In genomic region chr2:105631011-105631410, GRCh38 we compare ENCODE assay signal across 28 cellular contexts.
"Had no signal": no experiment of that assay in that cellular context is flagged by ENCODE, and none has a peak within 500 bp of the region (broad histone marks: within the 10 kb centered on the region; RNA-seq: fewer than 3 reads in every experiment).

No MANE protein-coding gene starts in this region.

- H3K36me3 Mint-ChIP-seq: activated naive CD4-positive, alpha-beta T cell treated with anti-CD3 and anti-CD28 coated beads, Interleukin-2, amount 10 ng/mL, durations not matched to agents 7 days and 5 days; activated naive CD8-positive, alpha-beta T cell treated with anti-CD3 and anti-CD28 coated beads for 36 hours had no signal

- H3K9ac ChIP-seq: SK-N-SH had no signal

- H3K4me2 ChIP-seq: SK-N-SH had no signal

- H3K27ac Mint-ChIP-seq: activated CD4-positive, alpha-beta memory T cell treated with anti-CD3 and anti-CD28 coated beads, Interleukin-2, amount 10 ng/mL, durations not matched to agents 7 days and 5 days; activated CD4-positive, alpha-beta T cell treated with anti-CD3 and anti-CD28 coated beads for 36 hours; activated naive CD4-positive, alpha-beta T cell treated with anti-CD3 and anti-CD28 coated beads, Interleukin-2, amount 10 ng/mL, durations not matched to agents 7 days and 5 days; activated naive CD8-positive, alpha-beta T cell treated with anti-CD3 and anti-CD28 coated beads for 36 hours; activated T-helper 17 cell treated with anti-CD3 and anti-CD28 coated beads, Interleukin-2, amount 50 U/mL, for 72 hours had no signal

- H3K9me2 ChIP-seq: SK-N-SH had no signal

- H3K4me3 ChIP-seq: breast epithelium, SJCRH30 had no signal

- H3K27me3 ChIP-seq: breast epithelium, SJCRH30 had no signal

- DNase-seq: activated CD4-positive, alpha-beta memory T cell treated with anti-CD3 and anti-CD28 coated beads, Interleukin-2, amount 10 ng/mL, durations not matched to agents 7 days and 5 days; activated CD4-positive, alpha-beta T cell treated with anti-CD3 and anti-CD28 coated beads for 36 hours; activated CD4-positive, alpha-beta T cell treated with anti-CD3 and anti-CD28 coated beads, Interleukin-2, amount 50 U/mL, for 1 hour; activated gamma-delta T cell; activated naive CD4-positive, alpha-beta T cell treated with anti-CD3 and anti-CD28 coated beads, Interleukin-2, amount 10 ng/mL, durations not matched to agents 7 days and 5 days; activated naive CD8-positive, alpha-beta T cell treated with anti-CD3 and anti-CD28 coated beads for 36 hours; activated T-cell treated with anti-CD3 and anti-CD28 coated beads for 4 hours; activated T-cell treated with anti-CD3 and anti-CD28 coated beads, Interleukin-2, amount 50 U/mL, for 48 hours; central memory CD4-positive, alpha-beta T cell; Kasumi-1; NCI-H1092; NCI-H1417; NCI-H1930; NCI-H2107; NCI-H2171 treated with DMSO at 0.1 percent for 48 hours; NCI-H345; NCI-H510A; NK-92 treated with Interleukin-12 subunit alpha and Interleukin-12 subunit beta, amount 100 ng/mL, for 24 hours; OCI-M1; RPMI8226; SJCRH30; SK-N-SH; T-helper 1 cell had no signal

- H3K4me1 ChIP-seq: breast epithelium, SJCRH30 had no signal

- H3K9me3 ChIP-seq: breast epithelium, SJCRH30, SK-N-SH had no signal

- H3K4me3 Mint-ChIP-seq: activated CD4-positive, alpha-beta memory T cell treated with anti-CD3 and anti-CD28 coated beads, Interleukin-2, amount 10 ng/mL, durations not matched to agents 7 days and 5 days; activated CD4-positive, alpha-beta T cell treated with anti-CD3 and anti-CD28 coated beads for 36 hours; activated naive CD4-positive, alpha-beta T cell treated with anti-CD3 and anti-CD28 coated beads, Interleukin-2, amount 10 ng/mL, durations not matched to agents 7 days and 5 days; activated naive CD8-positive, alpha-beta T cell treated with anti-CD3 and anti-CD28 coated beads for 36 hours; activated T-helper 17 cell treated with anti-CD3 and anti-CD28 coated beads, Interleukin-2, amount 50 U/mL, for 72 hours had no signal

- H3K4me1 Mint-ChIP-seq: activated CD4-positive, alpha-beta memory T cell treated with anti-CD3 and anti-CD28 coated beads, Interleukin-2, amount 10 ng/mL, durations not matched to agents 7 days and 5 days; activated CD4-positive, alpha-beta T cell treated with anti-CD3 and anti-CD28 coated beads for 36 hours; activated naive CD4-positive, alpha-beta T cell treated with anti-CD3 and anti-CD28 coated beads, Interleukin-2, amount 10 ng/mL, durations not matched to agents 7 days and 5 days; activated naive CD8-positive, alpha-beta T cell treated with anti-CD3 and anti-CD28 coated beads for 36 hours; activated T-helper 17 cell treated with anti-CD3 and anti-CD28 coated beads, Interleukin-2, amount 50 U/mL, for 72 hours had no signal

- H3K9me3 Mint-ChIP-seq: activated naive CD4-positive, alpha-beta T cell treated with anti-CD3 and anti-CD28 coated beads, Interleukin-2, amount 10 ng/mL, durations not matched to agents 7 days and 5 days; activated naive CD8-positive, alpha-beta T cell treated with anti-CD3 and anti-CD28 coated beads for 36 hours had no signal

- ATAC-seq: activated CD4-positive, alpha-beta T cell treated with anti-CD3 and anti-CD28 coated beads for 36 hours; activated T-helper 17 cell treated with anti-CD3 and anti-CD28 coated beads, Interleukin-2, amount 50 U/mL, for 72 hours; Panc1; Right ventricle myocardium inferior had no signal

- H3K27ac ChIP-seq: breast epithelium, SJCRH30, VCaP had no signal

- H3K36me3 ChIP-seq: breast epithelium, SJCRH30 had no signal
